ENCODE assay signal across 9 cellular contexts in genomic region chr22:42901790-42902508, GRCh38. TPM values are rescaled to one million over a fixed set of nuclear protein-coding genes. Genes with fewer than 3 reads are reported as not detected.
DNase-seq lines count a peak whose midpoint lies in the region; ATAC-seq and TF ChIP-seq lines count a peak whose summit lies in the region.
"Had no signal": no experiment of that assay in that cellular context is flagged by ENCODE, and none has a peak within 500 bp of the region (broad histone marks: within the 10 kb centered on the region; RNA-seq: fewer than 3 reads in every experiment).

No MANE protein-coding gene starts in this region.

- DNase-seq in NCI-H69 (lab: John Stamatoyannopoulos, UW): peak; percentile 29
- DNase-seq in epithelial cell of proximal tubule (ENCODE audit: low read depth): no peak
- peak; percentile 74 to 85 for DNase-seq in gastrocnemius medialis
- no peak for DNase-seq in activated CD4-positive, alpha-beta T cell treated with anti-CD3 and anti-CD28 coated beads for 48 hours
- DNase-seq: activated CD8-positive, alpha-beta memory T cell treated with anti-CD3 and anti-CD28 coated beads, Interleukin-2, amount 50 U/mL, for 48 hours; testis had no signal

- H3K36me3 ChIP-seq in gastrocnemius medialis: no peaks in the 10 kb centered on the region

- TF ChIP-seq CTCF in GM12873 (IDR thresholded peaks at IDR 0.05; ENCODE audit: insufficient read depth, low read depth, low read length, missing control alignments): peak; percentile 60
- TF ChIP-seq CTCF in epithelial cell of proximal tubule (conservative IDR thresholded peaks at IDR 0.05; ENCODE audit: low read depth, low read length): peak; percentile 41
- peak in 3 of 5 experiments; percentile 15 to 42 (median 40) for TF ChIP-seq CTCF in gastrocnemius medialis (IDR thresholded peaks at IDR 0.05 in 4 of 5, conservative IDR thresholded peaks at IDR 0.05 in 1 of 5)

- H3K27me3 ChIP-seq in gastrocnemius medialis: no peaks in the 10 kb centered on the region
- H3K27me3 ChIP-seq: testis had no signal

- intact Hi-C loops in gastrocnemius medialis (cut with DNase I; ENCODE audit: low total_unique reads): loop anchor here (1.0 kb wide), 2 partner anchors 20 to 35 kb away; no protein-coding TSS in a partner anchor

- in situ Hi-C loops in gastrocnemius medialis (cut with MboI; ENCODE audit: low sequenced_read_pairs in 4 of 4): no loop called here

- H3K4me3 ChIP-seq in epithelial cell of proximal tubule (ENCODE audit: low read depth, low read length) (no peak overlapping the region), gastrocnemius medialis (no peak overlapping the region)
- H3K4me3 ChIP-seq: testis had no signal

- TF ChIP-seq POLR2A in gastrocnemius medialis (IDR thresholded peaks at IDR 0.05): no peak

- no peaks in the 10 kb centered on the region for H3K9me3 ChIP-seq in gastrocnemius medialis
- H3K9me3 ChIP-seq: testis had no signal

- peak; percentile 64 to 81 for ATAC-seq in gastrocnemius medialis
- no peak for ATAC-seq in HG03442 (IDR thresholded peaks at IDR 0.05; ENCODE audit: unreplicated experiment)
- no peak for ATAC-seq in HG03039 (IDR thresholded peaks at IDR 0.05; ENCODE audit: unreplicated experiment)

- H3K27ac ChIP-seq in gastrocnemius medialis: peak overlapping the region; percentile 87 to 94 (median 89)
- H3K27ac ChIP-seq: testis had no signal

- peaks cover 58 to 66% of the 10 kb centered on the region in 2 donors for H3K4me1 ChIP-seq in gastrocnemius medialis

RNA-seq across cellular contexts. Expression of gene ARFGAP3, which starts 44.9 kb away (rescaled TPM):
- total RNA-seq in epithelial cell of proximal tubule: 50.1 and 62.2 TPM in 2 replicates
- 10 to 100 TPM; 28.2 to 43.8 (median 36.0) TPM for total RNA-seq in gastrocnemius medialis

Comparison
In these comparisons a context has a peak if more than half of its experiments do, and no peak if none do; other contexts are left out.
1. DNase-seq: peak in NCI-H69 (single experiment) and gastrocnemius medialis (2 of 2); none in epithelial cell of proximal tubule (single experiment) and activated CD4-positive, alpha-beta T cell treated with anti-CD3 and anti-CD28 coated beads for 48 hours (single experiment).
2. ATAC-seq: peak in gastrocnemius medialis (2 of 2); none in HG03442 (single experiment) and HG03039 (single experiment).
3. Peak in every context shown above with its lines, with median percentiles within 50 percentile points of each other: CTCF ChIP-seq.